8 cellular contexts compared by ENCODE assay signal in the genomic region with DNA sequence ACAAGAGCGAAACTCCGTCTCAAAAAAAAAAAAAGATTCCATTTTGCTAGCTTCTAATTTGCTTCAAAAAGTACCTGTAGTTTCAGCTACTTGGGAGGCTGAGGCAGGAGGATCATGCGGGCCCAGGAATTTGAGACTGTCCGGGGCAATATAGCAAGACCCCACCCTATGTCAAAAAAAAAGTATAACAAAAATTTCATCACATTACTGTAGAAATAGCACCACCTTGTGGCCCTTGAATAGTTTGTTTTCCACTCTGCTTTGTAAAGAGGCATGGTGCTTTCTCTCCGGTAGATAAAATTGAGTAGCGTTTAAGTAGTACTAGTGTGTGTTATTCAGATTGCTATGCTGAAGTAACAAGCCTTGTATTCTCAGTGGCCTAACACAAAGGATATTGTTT. TPM values are rescaled to one million over a fixed set of nuclear protein-coding genes. Genes with fewer than 3 reads are reported as not detected.
DNase-seq lines count a peak whose midpoint lies in the region; ATAC-seq and TF ChIP-seq lines count a peak whose summit lies in the region.

No MANE protein-coding gene starts in this region.

- DNase-seq in A172 (ENCODE audit: low spot score) (peak; percentile 65), EL (peak; percentile 61), NCI-H1092 treated with DMSO at 0.1 percent for 48 hours (lab: John Stamatoyannopoulos, UW) (peak; percentile 60), epithelial cell of proximal tubule (ENCODE audit: low read depth) (no peak), myocyte (ENCODE audit: low read depth) (peak; percentile 64), HPDE6-E6E7 (ENCODE audit: extremely low spot score) (no peak)

- peak; percentile 84 for ATAC-seq in SK-N-SH treated with all-trans-retinoic acid at 6 μM for 48 hours
- no peak for ATAC-seq in HG02678 (IDR thresholded peaks at IDR 0.05; ENCODE audit: unreplicated experiment)

- TF ChIP-seq CTCF in epithelial cell of proximal tubule (conservative IDR thresholded peaks at IDR 0.05; ENCODE audit: low read depth, low read length): peak; percentile 54

- no peak overlapping the region for H3K4me3 ChIP-seq in epithelial cell of proximal tubule (ENCODE audit: low read depth, low read length)

TF ChIP-seq in SK-N-SH treated with all-trans-retinoic acid at 6 μM for 48 hours, 23 proteins besides CTCF, POLR2A, EP300 and RAD21:
- no peak for TF ChIP-seq PPARA (CRISPR knock-in tag; IDR thresholded peaks at IDR 0.05; ENCODE audit: borderline replicate concordance)
- no peak for TF ChIP-seq ESRRG (CRISPR knock-in tag; IDR thresholded peaks at IDR 0.05)
- no peak for TF ChIP-seq ZNF8 (CRISPR knock-in tag; IDR thresholded peaks at IDR 0.05)
- no peak for TF ChIP-seq GLIS3 (CRISPR knock-in tag; IDR thresholded peaks at IDR 0.05)

RNA-seq across cellular contexts. Expression of gene MSTO1, which starts 18.2 kb away (rescaled TPM):
- 34.3 and 42.7 TPM in 2 replicates for total RNA-seq in A172 (2014; rRNA removed; shearing (Covaris generic))
- total RNA-seq in epithelial cell of proximal tubule (12.7 and 24.4 TPM in 2 replicates), myocyte (18.9 and 19.4 TPM in 2 replicates)
- 48.1 TPM for polyA plus RNA-seq in myocyte (2012)

RNA-seq across cellular contexts. Expression of gene ASH1L, which starts 29.2 kb away (rescaled TPM):
- 20.1 and 26.8 TPM in 2 replicates for total RNA-seq in A172 (2014; rRNA removed; shearing (Covaris generic))
- total RNA-seq in epithelial cell of proximal tubule (8.8 and 13.4 TPM in 2 replicates), myocyte (33.8 and 34.4 TPM in 2 replicates)
- polyA plus RNA-seq in myocyte (2012): 9.8 TPM

Comparison
In these comparisons a context has a peak if more than half of its experiments do, and no peak if none do; other contexts are left out.
1. DNase-seq: peak in A172 (single experiment), EL (single experiment), NCI-H1092 treated with DMSO at 0.1 percent for 48 hours (single experiment) and myocyte (single experiment); none in epithelial cell of proximal tubule (single experiment) and HPDE6-E6E7 (single experiment).